21 cellular contexts compared by ENCODE assay signal in genomic region chr5:36854402-36855140, GRCh38.
"Had no signal": no experiment of that assay in that cellular context is flagged by ENCODE, and none has a peak within 500 bp of the region (broad histone marks: within the 10 kb centered on the region; RNA-seq: fewer than 3 reads in every experiment).

No MANE protein-coding gene starts in this region.

- H3K36me3 Mint-ChIP-seq: activated naive CD8-positive, alpha-beta T cell treated with anti-CD3 and anti-CD28 coated beads, Interleukin-2, amount 10 ng/mL, durations not matched to agents 7 days and 5 days had no signal

- ATAC-seq: activated T-helper 17 cell treated with anti-CD3 and anti-CD28 coated beads, Interleukin-2, amount 50 U/mL, for 72 hours; heart right ventricle; natural killer cell treated with Interleukin-12 subunit alpha and Interleukin-12 subunit beta and Interleukin-15 and Interleukin-18, amount 100 ng/mL, for 72 hours; pancreas; right cardiac atrium had no signal

- H3K9me3 ChIP-seq: breast epithelium, neutrophil, pancreas, tibial nerve had no signal

- DNase-seq: activated CD4-positive, alpha-beta T cell treated with anti-CD3 and anti-CD28 coated beads for 1 hour; activated CD4-positive, alpha-beta T cell treated with anti-CD3 and anti-CD28 coated beads, Interleukin-2, amount 50 U/mL, for 1 hour; activated naive CD4-positive, alpha-beta T cell treated with Interleukin-2 at 50 U/mL for 16 hours; activated naive CD8-positive, alpha-beta T cell treated with anti-CD3 and anti-CD28 coated beads, Interleukin-2, amount 10 ng/mL, durations not matched to agents 7 days and 5 days; activated T-cell treated with anti-CD3 and anti-CD28 coated beads, Interleukin-2, amount 50 U/mL, for 1 hour; amniotic stem cell; heart right ventricle; pancreas; right cardiac atrium; stimulated activated CD4-positive, alpha-beta T cell treated with anti-CD3 and anti-CD28 coated beads, Interleukin-12 subunit alpha, Interleukin-12 subunit beta, amount 100 ng/mL, for 4 hours; stimulated activated CD4-positive, alpha-beta T cell treated with anti-CD3 and anti-CD28 coated beads, Interleukin-4, amount 100 ng/mL, for 4 hours; substantia nigra; T-helper 1 cell; WERI-Rb-1 had no signal

- H3K4me3 ChIP-seq: breast epithelium, heart right ventricle, pancreas, tibial nerve had no signal

- H3K4me1 ChIP-seq: breast epithelium, heart right ventricle, pancreas, tibial nerve had no signal

- H3K27ac ChIP-seq: breast epithelium, heart right ventricle, neutrophil, pancreas, tibial nerve, WERI-Rb-1 had no signal

- H3K36me3 ChIP-seq: breast epithelium, heart right ventricle, neutrophil, pancreas, tibial nerve, WERI-Rb-1 had no signal

- H3K9me3 Mint-ChIP-seq: activated T-helper 17 cell treated with anti-CD3 and anti-CD28 coated beads, Interleukin-2, amount 50 U/mL, for 72 hours; central memory CD8-positive, alpha-beta T cell had no signal

- H3K4me1 Mint-ChIP-seq: activated naive CD8-positive, alpha-beta T cell treated with anti-CD3 and anti-CD28 coated beads, Interleukin-2, amount 10 ng/mL, durations not matched to agents 7 days and 5 days; activated T-helper 17 cell treated with anti-CD3 and anti-CD28 coated beads, Interleukin-2, amount 50 U/mL, for 72 hours; central memory CD8-positive, alpha-beta T cell had no signal

- H3K4me3 Mint-ChIP-seq: activated naive CD8-positive, alpha-beta T cell treated with anti-CD3 and anti-CD28 coated beads, Interleukin-2, amount 10 ng/mL, durations not matched to agents 7 days and 5 days; activated T-helper 17 cell treated with anti-CD3 and anti-CD28 coated beads, Interleukin-2, amount 50 U/mL, for 72 hours; central memory CD8-positive, alpha-beta T cell; natural killer cell treated with Interleukin-12 subunit alpha and Interleukin-12 subunit beta and Interleukin-15 and Interleukin-18, amount 100 ng/mL, for 72 hours; stimulated activated naive CD8-positive, alpha-beta T cell treated with anti-CD3 and anti-CD28 coated beads, Interleukin-15, Interleukin-2, amounts not matched to agents 100 ng/mL and 50 ng/mL, for 24 hours had no signal

- H3K27me3 ChIP-seq: breast epithelium, heart right ventricle, neutrophil, pancreas, tibial nerve had no signal

- H3K27ac Mint-ChIP-seq: activated naive CD8-positive, alpha-beta T cell treated with anti-CD3 and anti-CD28 coated beads, Interleukin-2, amount 10 ng/mL, durations not matched to agents 7 days and 5 days; activated T-helper 17 cell treated with anti-CD3 and anti-CD28 coated beads, Interleukin-2, amount 50 U/mL, for 72 hours; natural killer cell treated with Interleukin-12 subunit alpha and Interleukin-12 subunit beta and Interleukin-15 and Interleukin-18, amount 100 ng/mL, for 72 hours; stimulated activated naive CD8-positive, alpha-beta T cell treated with anti-CD3 and anti-CD28 coated beads, Interleukin-15, Interleukin-2, amounts not matched to agents 100 ng/mL and 50 ng/mL, for 24 hours had no signal
